31 cellular contexts compared by ENCODE assay signal in genomic region chr1:109566982-109567381, GRCh38. TPM values are rescaled to one million over a fixed set of nuclear protein-coding genes. Genes with fewer than 3 reads are reported as not detected.
"Had no signal": no experiment of that assay in that cellular context is flagged by ENCODE, and none has a peak within 500 bp of the region (broad histone marks: within the 10 kb centered on the region; RNA-seq: fewer than 3 reads in every experiment).

No MANE protein-coding gene starts in this region.

- H3K4me3 ChIP-seq: coronary artery, dorsolateral prefrontal cortex, neural progenitor cell, sigmoid colon, smooth muscle cell, stomach, thyroid gland had no signal

- H3K27ac Mint-ChIP-seq: activated B cell treated with CpG ODN at 0.5 μM for 24 hours; activated CD8-positive, alpha-beta memory T cell treated with anti-CD3 and anti-CD28 coated beads, Interleukin-2, amount 10 ng/mL, durations not matched to agents 7 days and 5 days; activated CD8-positive, alpha-beta T cell treated with anti-CD3 and anti-CD28 coated beads, Interleukin-2, amount 10 ng/mL, durations not matched to agents 7 days and 5 days; activated T-helper 2 cell treated with anti-CD3 and anti-CD28 coated beads, Interferon-gamma antibody, Interleukin-2, Interleukin-4, amounts not matched to agents 10 μg/mL and 5 μg/mL and 100 μg/mL, durations not matched to agents 14 hours and 24 hours and 36 hours; effector memory CD8-positive, alpha-beta T cell; neural progenitor cell; stimulated activated memory B cell treated with anti-CD40 and anti-IgM and Interleukin-4, amounts not matched to agents 10 μg/mL and 1 μg/mL and 100 μg/mL, for 72 hours; T-helper 2 cell treated with Interferon-gamma antibody and Interleukin-4, amounts not matched to agents 5 μg/mL and 100 μg/mL, for 36 hours had no signal

- H3K27me3 ChIP-seq: dorsolateral prefrontal cortex, neural progenitor cell, sigmoid colon, stomach, thyroid gland had no signal

- H3K36me3 Mint-ChIP-seq: natural killer cell; neural progenitor cell; stimulated activated memory B cell treated with anti-CD40 and anti-IgM and Interleukin-4, amounts not matched to agents 10 μg/mL and 1 μg/mL and 100 μg/mL, for 72 hours had no signal

- ATAC-seq: activated CD8-positive, alpha-beta memory T cell treated with anti-CD3 and anti-CD28 coated beads, Interleukin-2, amount 10 ng/mL, durations not matched to agents 7 days and 5 days; activated CD8-positive, alpha-beta T cell treated with anti-CD3 and anti-CD28 coated beads, Interleukin-2, amount 10 ng/mL, durations not matched to agents 7 days and 5 days; effector memory CD8-positive, alpha-beta T cell; esophagus mucosa; natural killer cell; stimulated activated memory B cell treated with anti-CD40 and anti-IgM and Interleukin-4, amounts not matched to agents 10 μg/mL and 1 μg/mL and 100 μg/mL, for 72 hours had no signal

- H3K4me3 Mint-ChIP-seq: activated B cell treated with CpG ODN at 0.5 μM for 24 hours; activated CD8-positive, alpha-beta memory T cell treated with anti-CD3 and anti-CD28 coated beads, Interleukin-2, amount 10 ng/mL, durations not matched to agents 7 days and 5 days; activated CD8-positive, alpha-beta T cell treated with anti-CD3 and anti-CD28 coated beads, Interleukin-2, amount 10 ng/mL, durations not matched to agents 7 days and 5 days; activated naive CD4-positive, alpha-beta T cell treated with anti-CD3 and anti-CD28 coated beads, Interleukin-2, amount 50 U/mL, for 24 hours; effector memory CD8-positive, alpha-beta T cell; natural killer cell; neural progenitor cell; stimulated activated memory B cell treated with anti-CD40 and anti-IgM and Interleukin-4, amounts not matched to agents 10 μg/mL and 1 μg/mL and 100 μg/mL, for 72 hours; T-helper 2 cell treated with Interferon-gamma antibody and Interleukin-4, amounts not matched to agents 5 μg/mL and 100 μg/mL, for 36 hours had no signal

- H3K9me3 ChIP-seq: sigmoid colon, stomach, thyroid gland had no signal

- H3K36me3 ChIP-seq: neural progenitor cell, sigmoid colon, stomach, thyroid gland had no signal

- H3K9me3 Mint-ChIP-seq: activated B cell treated with CpG ODN at 0.5 μM for 24 hours; activated naive CD4-positive, alpha-beta T cell treated with anti-CD3 and anti-CD28 coated beads, Interleukin-2, amount 50 U/mL, for 24 hours; activated T-helper 2 cell treated with anti-CD3 and anti-CD28 coated beads, Interferon-gamma antibody, Interleukin-2, Interleukin-4, amounts not matched to agents 10 μg/mL and 5 μg/mL and 100 μg/mL, durations not matched to agents 14 hours and 24 hours and 36 hours; effector memory CD8-positive, alpha-beta T cell; natural killer cell; neural progenitor cell; stimulated activated memory B cell treated with anti-CD40 and anti-IgM and Interleukin-4, amounts not matched to agents 10 μg/mL and 1 μg/mL and 100 μg/mL, for 72 hours; T-helper 2 cell treated with Interferon-gamma antibody and Interleukin-4, amounts not matched to agents 5 μg/mL and 100 μg/mL, for 36 hours had no signal

- H3K27me3 Mint-ChIP-seq: activated B cell treated with CpG ODN at 0.5 μM for 24 hours; activated CD8-positive, alpha-beta memory T cell treated with anti-CD3 and anti-CD28 coated beads, Interleukin-2, amount 10 ng/mL, durations not matched to agents 7 days and 5 days; activated naive CD4-positive, alpha-beta T cell treated with anti-CD3 and anti-CD28 coated beads, Interleukin-2, amount 50 U/mL, for 24 hours; effector memory CD8-positive, alpha-beta T cell; stimulated activated memory B cell treated with anti-CD40 and anti-IgM and Interleukin-4, amounts not matched to agents 10 μg/mL and 1 μg/mL and 100 μg/mL, for 72 hours had no signal

- H3K27ac ChIP-seq: coronary artery, dorsolateral prefrontal cortex, neural progenitor cell, sigmoid colon, stomach, thyroid gland had no signal

- DNase-seq: activated B cell treated with CpG ODN at 0.5 μM for 24 hours; activated CD4-positive, alpha-beta T cell treated with anti-CD3 and anti-CD28 coated beads, Interleukin-2, amount 50 U/mL, for 1 hour; activated CD8-positive, alpha-beta memory T cell treated with anti-CD3 and anti-CD28 coated beads, Interleukin-2, amount 10 ng/mL, durations not matched to agents 7 days and 5 days; activated CD8-positive, alpha-beta T cell treated with anti-CD3 and anti-CD28 coated beads, Interleukin-2, amount 10 ng/mL, durations not matched to agents 7 days and 5 days; activated T-cell treated with anti-CD3 and anti-CD28 coated beads, Interleukin-2, amount 50 U/mL, for 48 hours; dorsolateral prefrontal cortex; effector memory CD8-positive, alpha-beta T cell; foreskin fibroblast; natural killer cell; occipital lobe; posterior cingulate gyrus; sigmoid colon; stimulated activated CD4-positive, alpha-beta T cell treated with anti-CD3 and anti-CD28 coated beads, Interleukin-1b, Interleukin-23, amount 100 ng/mL, for 48 hours; stimulated activated CD4-positive, alpha-beta T cell treated with anti-CD3 and anti-CD28 coated beads, Interleukin-4, amount 100 ng/mL, for 4 hours; stimulated activated CD8-positive, alpha-beta memory T cell treated with anti-CD3 and anti-CD28 coated beads, Interleukin-4, amount 100 ng/mL, for 48 hours; stomach; T-helper 1 cell; thyroid gland had no signal

- H3K9ac ChIP-seq: neural progenitor cell had no signal

RNA-seq across cellular contexts. Expression of gene GPR61, which starts 27.3 kb away (rescaled TPM):
- total RNA-seq: activated B cell treated with CpG ODN at 0.5 μM for 24 hours; activated CD8-positive, alpha-beta T cell treated with anti-CD3 and anti-CD28 coated beads, Interleukin-2, amount 10 ng/mL, durations not matched to agents 7 days and 5 days; bronchial epithelial cell; esophagus mucosa; smooth muscle cell; stomach; ureter had no signal

RNA-seq across cellular contexts. Expression of gene GNAT2, which starts 52.4 kb away (rescaled TPM):
- total RNA-seq: activated B cell treated with CpG ODN at 0.5 μM for 24 hours; activated CD8-positive, alpha-beta memory T cell treated with anti-CD3 and anti-CD28 coated beads, Interleukin-2, amount 10 ng/mL, durations not matched to agents 7 days and 5 days; activated CD8-positive, alpha-beta T cell treated with anti-CD3 and anti-CD28 coated beads, Interleukin-2, amount 10 ng/mL, durations not matched to agents 7 days and 5 days; cerebellum; esophagus mucosa; lower leg skin; mononuclear cell; natural killer cell; occipital lobe; sigmoid colon; smooth muscle cell; stomach; thyroid gland; ureter had no signal
- polyA plus RNA-seq: smooth muscle cell had no signal
